ENCODE assay signal across 26 cellular contexts in the genomic region with DNA sequence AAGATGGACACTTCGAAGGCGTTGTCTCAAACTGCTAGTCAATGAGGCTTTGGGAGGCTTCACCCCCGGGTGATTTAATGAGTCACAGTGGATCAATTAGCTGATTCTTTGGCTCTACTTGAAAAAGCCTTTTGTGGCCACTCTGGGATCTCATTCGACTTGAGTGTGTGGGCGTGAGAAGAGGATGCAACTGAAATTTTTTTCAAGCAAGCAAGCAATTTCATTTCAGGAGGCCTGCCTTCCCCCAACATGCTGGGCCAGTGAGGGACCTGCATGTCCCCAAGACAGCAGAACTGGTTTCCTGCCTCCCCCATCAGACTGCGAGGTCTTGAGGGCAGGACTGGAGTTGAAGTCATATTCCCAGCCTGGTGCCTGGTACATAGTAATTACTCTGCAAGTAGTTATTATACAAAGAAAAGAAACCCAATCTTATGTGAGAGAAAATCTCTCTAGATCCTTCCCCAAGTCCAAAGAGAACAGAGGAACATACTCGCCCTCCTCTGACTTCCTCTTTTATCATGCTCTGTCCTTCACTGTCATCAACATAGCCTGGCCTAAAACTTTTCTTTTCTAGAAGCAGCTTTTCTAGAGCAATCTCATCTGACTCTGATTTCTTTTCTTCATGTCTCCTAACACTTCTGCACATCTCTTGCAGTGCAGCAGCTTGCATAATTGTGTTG. TPM values are rescaled to one million over a fixed set of nuclear protein-coding genes. Genes with fewer than 3 reads are reported as not detected.
DNase-seq lines count a peak whose midpoint lies in the region; ATAC-seq and TF ChIP-seq lines count a peak whose summit lies in the region.
"Had no signal": no experiment of that assay in that cellular context is flagged by ENCODE, and none has a peak within 500 bp of the region (broad histone marks: within the 10 kb centered on the region; RNA-seq: fewer than 3 reads in every experiment).

No MANE protein-coding gene starts in this region.

- no peak overlapping the region for H3K9ac ChIP-seq in BLaER1 treated with 17β-estradiol and CSF1 and Interleukin-3, amounts not matched to agents 10 nM and 100 nM
- H3K9ac ChIP-seq: KMS-11, parathyroid adenoma had no signal

- H3K27me3 Mint-ChIP-seq in GM23338 (ENCODE audit: insufficient read depth, low read depth, poor library complexity) (peaks cover 8% of the 10 kb centered on the region), osteocyte (ENCODE audit: unreplicated experiment) (peaks cover 18% of the 10 kb centered on the region), mesothelial cell of epicardium (ENCODE audit: low read depth) (peaks cover 12% of the 10 kb centered on the region), HFFc6 (ENCODE audit: insufficient read depth) (peaks cover 27% of the 10 kb centered on the region)
- H3K27me3 Mint-ChIP-seq in activated naive CD4-positive, alpha-beta T cell treated with anti-CD3 and anti-CD28 coated beads for 36 hours (ENCODE audit: low read depth), result peaks cover 5% of the 10 kb centered on the region

- intact Hi-C loops in left lung (cut with DNase I), result no loop called here
- intact Hi-C loops in activated naive CD4-positive, alpha-beta T cell treated with anti-CD3 and anti-CD28 coated beads for 36 hours (cut with micrococcal nuclease), result no loop called here

- TF ChIP-seq CTCF in GM23338 (conservative IDR thresholded peaks at IDR 0.05; ENCODE audit: low read depth in 2 of 2), result no peak
- TF ChIP-seq CTCF in left lung (IDR thresholded peaks at IDR 0.05), result no peak
- TF ChIP-seq CTCF in osteocyte (IDR thresholded peaks at IDR 0.05), result no peak
- TF ChIP-seq CTCF in mesothelial cell of epicardium (IDR thresholded peaks at IDR 0.05; ENCODE audit: unreplicated experiment), result no peak
- TF ChIP-seq CTCF in HFFc6 (IDR thresholded peaks at IDR 0.05), result no peak

- H3K36me3 Mint-ChIP-seq in GM23338 (ENCODE audit: low read depth) (peaks cover 85% of the 10 kb centered on the region), osteocyte (ENCODE audit: unreplicated experiment) (no peaks in the 10 kb centered on the region), mesothelial cell of epicardium (no peaks in the 10 kb centered on the region), HFFc6 (ENCODE audit: low read depth) (no peaks in the 10 kb centered on the region)
- no peaks in the 10 kb centered on the region for H3K36me3 Mint-ChIP-seq in activated naive CD4-positive, alpha-beta T cell treated with anti-CD3 and anti-CD28 coated beads for 36 hours (ENCODE audit: low read depth)
- H3K36me3 Mint-ChIP-seq: stimulated activated memory B cell treated with anti-CD40 and anti-IgM and Interleukin-4, amounts not matched to agents 10 μg/mL and 1 μg/mL and 100 μg/mL, for 72 hours; T-cell had no signal

- no peak overlapping the region for H3K4me3 ChIP-seq in BLaER1 treated with 17β-estradiol and CSF1 and Interleukin-3, amounts not matched to agents 10 nM and 100 nM
- no peak overlapping the region for H3K4me3 ChIP-seq in GM23338
- no peak overlapping the region for H3K4me3 ChIP-seq in left lung
- H3K4me3 ChIP-seq: breast epithelium, hepatocyte had no signal

- peaks cover 24% of the 10 kb centered on the region for H3K4me1 Mint-ChIP-seq in GM23338
- no peaks in the 10 kb centered on the region for H3K4me1 Mint-ChIP-seq in osteocyte (ENCODE audit: unreplicated experiment)
- H3K4me1 Mint-ChIP-seq in activated naive CD4-positive, alpha-beta T cell treated with anti-CD3 and anti-CD28 coated beads for 36 hours (ENCODE audit: low read depth), result peaks cover 7% of the 10 kb centered on the region
- peaks cover 4% of the 10 kb centered on the region for H3K4me1 Mint-ChIP-seq in mesothelial cell of epicardium
- peaks cover 24% of the 10 kb centered on the region for H3K4me1 Mint-ChIP-seq in HFFc6 (ENCODE audit: low read depth)
- H3K4me1 Mint-ChIP-seq: stimulated activated memory B cell treated with anti-CD40 and anti-IgM and Interleukin-4, amounts not matched to agents 10 μg/mL and 1 μg/mL and 100 μg/mL, for 72 hours had no signal

- H3K9me2 ChIP-seq in GM23338 (ENCODE audit: insufficient read depth), result 0 out of 2 replicates have a peak, but pooled peaks cover 5% of the 10 kb centered on the region

- H3F3A ChIP-seq in GM23338 (replicated peaks; ENCODE audit: low read depth), result peaks cover 13% of the 10 kb centered on the region; the same call in 1 of the 2 replicates

- H3K27me3 ChIP-seq in BLaER1 treated with 17β-estradiol and CSF1 and Interleukin-3, amounts not matched to agents 10 nM and 100 nM, result no peaks in the 10 kb centered on the region
- H3K27me3 ChIP-seq in GM23338 (ENCODE audit: insufficient read depth) (no peaks in the 10 kb centered on the region), left lung (peaks cover 0 to 2% of the 10 kb centered on the region in 2 donors)
- H3K27me3 ChIP-seq: breast epithelium, hepatocyte had no signal

- CTCF ChIA-PET in activated naive CD4-positive, alpha-beta T cell treated with anti-CD3 and anti-CD28 coated beads for 36 hours (lab: Charles Lee), result interaction anchor here (1.1 kb wide), 1 partner anchor 216 kb away, joined by 3 read pairs; no protein-coding TSS in a partner anchor

- peaks cover 0 to 66% (median 12%) of the 10 kb centered on the region in 10 experiments; a peak in 12 of 20 replicates for H3K4me1 ChIP-seq in BLaER1 treated with 17β-estradiol and CSF1 and Interleukin-3, amounts not matched to agents 10 nM and 100 nM
- H3K4me1 ChIP-seq in GM23338 (ENCODE audit: insufficient read depth) (0 out of 2 replicates have a peak, but pooled peaks cover 5% of the 10 kb centered on the region), left lung (peaks cover 0 to 7% of the 10 kb centered on the region in 2 donors)
- H3K4me1 ChIP-seq: breast epithelium, parathyroid adenoma had no signal

- in situ Hi-C loops in SK-MEL-5 (cut with HindIII; ENCODE audit: low pct_unique_long_range_greater_than_20kb, low sequenced_read_pairs), result no loop called here

- no peaks in the 10 kb centered on the region; the same call in none of the 2 replicates for H3K79me2 ChIP-seq in GM23338 (replicated peaks; ENCODE audit: insufficient read depth)
- H3K79me2 ChIP-seq: hepatocyte, parathyroid adenoma had no signal

- peak overlapping the region in 6 of 11 experiments; percentile 10 to 77 (median 38); a peak in 10 of 22 replicates for H3K4me2 ChIP-seq in BLaER1 treated with 17β-estradiol and CSF1 and Interleukin-3, amounts not matched to agents 10 nM and 100 nM
- no peak overlapping the region for H3K4me2 ChIP-seq in GM23338
- H3K4me2 ChIP-seq: hepatocyte, KMS-11 had no signal

- H3K4me3 Mint-ChIP-seq in GM23338 (no peak overlapping the region), osteocyte (ENCODE audit: unreplicated experiment) (no peak overlapping the region), mesothelial cell of epicardium (no peak overlapping the region), HFFc6 (no peak overlapping the region)
- H3K4me3 Mint-ChIP-seq in activated naive CD4-positive, alpha-beta T cell treated with anti-CD3 and anti-CD28 coated beads for 36 hours, result no peak overlapping the region
- H3K4me3 Mint-ChIP-seq: CD4-positive, alpha-beta T cell; stimulated activated memory B cell treated with anti-CD40 and anti-IgM and Interleukin-4, amounts not matched to agents 10 μg/mL and 1 μg/mL and 100 μg/mL, for 72 hours; T-cell had no signal

- H3K9me3 Mint-ChIP-seq in GM23338 (no peaks in the 10 kb centered on the region), osteocyte (ENCODE audit: unreplicated experiment) (no peaks in the 10 kb centered on the region), mesothelial cell of epicardium (no peaks in the 10 kb centered on the region), HFFc6 (no peaks in the 10 kb centered on the region)
- H3K9me3 Mint-ChIP-seq in activated naive CD4-positive, alpha-beta T cell treated with anti-CD3 and anti-CD28 coated beads for 36 hours, result no peaks in the 10 kb centered on the region
- H3K9me3 Mint-ChIP-seq: CD4-positive, alpha-beta T cell; stimulated activated memory B cell treated with anti-CD40 and anti-IgM and Interleukin-4, amounts not matched to agents 10 μg/mL and 1 μg/mL and 100 μg/mL, for 72 hours; T-cell had no signal

- ATAC-seq in GM23338 (no peak), left lung (peak; percentile 29)
- ATAC-seq: sciatic nerve; stimulated activated memory B cell treated with anti-CD40 and anti-IgM and Interleukin-4, amounts not matched to agents 10 μg/mL and 1 μg/mL and 100 μg/mL, for 72 hours; T-cell had no signal

- peak overlapping the region in 1 of 11 experiments; percentile 14; a peak in 2 of 22 replicates for H3K27ac ChIP-seq in BLaER1 treated with 17β-estradiol and CSF1 and Interleukin-3, amounts not matched to agents 10 nM and 100 nM
- 0 out of 2 replicates have a peak overlapping the region, but pooled peaks have one; percentile 39 for H3K27ac ChIP-seq in GM23338 (ENCODE audit: low read depth)
- H3K27ac ChIP-seq in left lung, result no peak overlapping the region
- H3K27ac ChIP-seq: breast epithelium, hepatocyte, KMS-11, parathyroid adenoma, WERI-Rb-1 had no signal

- H4K20me1 ChIP-seq in BLaER1 treated with 17β-estradiol and CSF1 and Interleukin-3, amounts not matched to agents 10 nM and 100 nM, result no peaks in the 10 kb centered on the region
- peaks cover 18% of the 10 kb centered on the region for H4K20me1 ChIP-seq in GM23338 (replicated peaks; ENCODE audit: insufficient read depth)

- H3K9me3 ChIP-seq in BLaER1 treated with 17β-estradiol and CSF1 and Interleukin-3, amounts not matched to agents 10 nM and 100 nM (replicated peaks in 1 of 11), result no peaks in the 10 kb centered on the region
- no peaks in the 10 kb centered on the region for H3K9me3 ChIP-seq in left lung
- H3K9me3 ChIP-seq: breast epithelium had no signal

- DNase-seq in GM23338 (ENCODE audit: low spot score) (no peak), SK-MEL-5 (ENCODE audit: low read depth, low spot score) (peak; percentile 82), left lung (no peak), osteocyte (ENCODE audit: extremely low spot score, unreplicated experiment) (no peak), mesothelial cell of epicardium (ENCODE audit: low spot score in 2 of 2, unreplicated experiment in 2 of 2) (no peak), HFFc6 (no peak)
- DNase-seq in activated naive CD4-positive, alpha-beta T cell treated with anti-CD3 and anti-CD28 coated beads for 36 hours, result no peak
- DNase-seq: CD4-positive, alpha-beta T cell; NCI-H1105; NCI-H2029 treated with DMSO at 0.1 percent for 48 hours; NCI-H510A; T-cell; WERI-Rb-1 had no signal

- no peak overlapping the region for H2AFZ ChIP-seq in GM23338
- H2AFZ ChIP-seq: hepatocyte, parathyroid adenoma had no signal

- no peaks in the 10 kb centered on the region for H3K36me3 ChIP-seq in BLaER1 treated with 17β-estradiol and CSF1 and Interleukin-3, amounts not matched to agents 10 nM and 100 nM
- H3K36me3 ChIP-seq in GM23338 (ENCODE audit: insufficient read depth) (peaks cover 29% of the 10 kb centered on the region), left lung (no peaks in the 10 kb centered on the region)
- H3K36me3 ChIP-seq: breast epithelium, WERI-Rb-1 had no signal

- H3K27ac Mint-ChIP-seq in GM23338 (no peak overlapping the region), osteocyte (ENCODE audit: unreplicated experiment) (no peak overlapping the region), mesothelial cell of epicardium (no peak overlapping the region), HFFc6 (no peak overlapping the region)
- no peak overlapping the region for H3K27ac Mint-ChIP-seq in activated naive CD4-positive, alpha-beta T cell treated with anti-CD3 and anti-CD28 coated beads for 36 hours
- H3K27ac Mint-ChIP-seq: CD4-positive, alpha-beta T cell; stimulated activated memory B cell treated with anti-CD40 and anti-IgM and Interleukin-4, amounts not matched to agents 10 μg/mL and 1 μg/mL and 100 μg/mL, for 72 hours had no signal

RNA-seq across cellular contexts. Expression of a gene that starts 22.7 kb away (rescaled TPM):
- 41.7 and 42.6 TPM in 2 replicates for total RNA-seq in GM23338 (2014; rRNA removed; shearing (Covaris generic))
- 25.4 and 31.2 TPM in 2 replicates for polyA plus RNA-seq in GM23338 (2016; fragmentation: Nextera tagmentation; extraction: Ambion mirVana)
- total RNA-seq in SK-MEL-5 (2014; rRNA removed; shearing (Covaris generic)), result 0.13 TPM in 1 of 2 replicates, not detected in the other
- polyA plus RNA-seq in SK-MEL-5 (2015; cell fraction: cytosol; rRNA removed), result 0.01 TPM in 1 of 2 replicates, not detected in the other
- not detected in 2 replicates for polyA plus RNA-seq in SK-MEL-5 (2015; cell fraction: nucleus; rRNA removed)
- not detected for total RNA-seq in left lung
- not detected in 2 replicates for total RNA-seq in osteocyte
- not detected for total RNA-seq in activated naive CD4-positive, alpha-beta T cell treated with anti-CD3 and anti-CD28 coated beads for 36 hours
- 0.09 to 0.29 TPM (median 0.25 TPM) in 3 replicates for total RNA-seq in mesothelial cell of epicardium
- total RNA-seq in HFFc6 (2021; fragmentation: NEBNext Ultra II Directional; extraction: Animal tissue kit (Norgen Biotek cat#: 25700)), result not detected
- total RNA-seq: CD4-positive, alpha-beta T cell; endothelial cell of umbilical vein; fibroblast of villous mesenchyme; G401; H4; lung microvascular endothelial cell had no signal
- polyA plus RNA-seq: AG04450 had no signal

Comparison
In these comparisons a context has a peak if more than half of its experiments do, and no peak if none do; other contexts are left out.
1. RNA of a gene that starts 22.7 kb away (total RNA-seq): 41.7 to 42.6 TPM in GM23338; 0.09 to 0.29 TPM in mesothelial cell of epicardium, 0.13 TPM in SK-MEL-5, not detected in left lung, not detected in osteocyte, not detected in activated naive CD4-positive, alpha-beta T cell treated with anti-CD3 and anti-CD28 coated beads for 36 hours and not detected in HFFc6; every median in the first group is over 10 times any median in the second.